8 cellular contexts compared by ENCODE assay signal in the genomic region with DNA sequence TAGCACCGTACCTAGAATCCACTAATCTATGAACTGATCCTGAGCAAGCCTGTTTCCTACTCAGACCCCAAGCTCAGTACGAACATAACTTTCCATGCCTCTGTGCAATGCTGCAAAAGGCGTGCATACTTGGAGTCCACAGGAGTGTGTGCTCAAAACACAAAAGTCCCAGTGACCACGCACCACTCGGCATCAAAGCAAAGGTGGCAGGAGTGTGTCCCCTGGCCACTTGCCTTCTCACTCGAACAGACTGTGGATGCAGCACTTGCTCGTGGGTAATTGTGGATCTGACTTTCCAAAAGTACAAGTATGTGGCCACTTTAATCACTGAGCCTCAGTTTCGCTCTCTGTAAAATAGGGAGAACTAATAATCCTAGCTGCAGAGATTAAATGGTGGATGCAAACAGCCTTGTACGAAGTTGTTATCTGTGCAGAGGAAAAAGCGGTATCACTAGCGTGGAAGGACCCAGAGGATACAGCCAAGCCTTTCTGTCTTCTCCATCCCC. TPM values are rescaled to one million over a fixed set of nuclear protein-coding genes. Genes with fewer than 3 reads are reported as not detected.
DNase-seq lines count a peak whose midpoint lies in the region; ATAC-seq and TF ChIP-seq lines count a peak whose summit lies in the region.

No MANE protein-coding gene starts in this region.

- H3K4me1 ChIP-seq in sigmoid colon: peaks cover 0 to 15% (median 12%) of the 10 kb centered on the region in 4 donors

- no peak for TF ChIP-seq EP300 in sigmoid colon (IDR thresholded peaks at IDR 0.05)

- ATAC-seq in T-helper 17 cell: no peak

- intact Hi-C loops in sigmoid colon (cut with DNase I): loop anchor here (5.0 kb wide), 1 partner anchor 64 kb away; the partner anchor contains the start of gene NSMCE1

- H3K27ac Mint-ChIP-seq in T-helper 17 cell: peak overlapping the region; percentile 99

- no peaks in the 10 kb centered on the region for H3K27me3 ChIP-seq in sigmoid colon

- TF ChIP-seq CTCF in GM12864 (IDR thresholded peaks at IDR 0.05; ENCODE audit: low read depth, low read length, missing control alignments) (no peak), fibroblast of the aortic adventitia (IDR thresholded peaks at IDR 0.05; ENCODE audit: insufficient read depth, low read length) (no peak), sigmoid colon (IDR thresholded peaks at IDR 0.05) (no peak)

- TF ChIP-seq POLR2A in sigmoid colon (IDR thresholded peaks at IDR 0.05): no peak

- H3K9me3 ChIP-seq in T-helper 17 cell (ENCODE audit: control insufficient read depth, low read length, poor library complexity, severe bottlenecking) (no peaks in the 10 kb centered on the region), sigmoid colon (no peaks in the 10 kb centered on the region)

- H3K27ac ChIP-seq in sigmoid colon: peak overlapping the region; percentile 91 to 96 (median 92)

- 41 to 45% methylated on average over 11 of the region's 11 CpGs for WGBS in sigmoid colon, 2 donors

- H3K27me3 Mint-ChIP-seq in T-helper 17 cell: no peaks in the 10 kb centered on the region

- peak overlapping the region; percentile 89 for H3K4me3 ChIP-seq in GM12864 (ENCODE audit: low read depth, low read length)
- peak overlapping the region; percentile 97 for H3K4me3 ChIP-seq in fibroblast of the aortic adventitia (ENCODE audit: low read depth, low read length)
- H3K4me3 ChIP-seq in sigmoid colon: peak overlapping the region; percentile 53 to 67 (median 59)

- H3K36me3 Mint-ChIP-seq in T-helper 17 cell (ENCODE audit: low read depth): peaks cover 2% of the 10 kb centered on the region

- peak overlapping the region; percentile 99 for H3K4me3 Mint-ChIP-seq in T-helper 17 cell

- no peak for DNase-seq in GM12864 (ENCODE audit: low read depth)
- DNase-seq in T-helper 17 cell: no peak
- no peak for DNase-seq in fibroblast of the aortic adventitia (ENCODE audit: low read depth)
- no peak for DNase-seq in sigmoid colon
- DNase-seq in Kasumi-1 (lab: John Stamatoyannopoulos, UW): no peak
- no peak for DNase-seq in stimulated activated naive CD4-positive, alpha-beta T cell treated with Interleukin-2 at 50 U/mL for 16 hours (lab: John Stamatoyannopoulos, UW)
- no peak for DNase-seq in glomerular visceral epithelial cell (ENCODE audit: extremely low spot score)
- no peak for DNase-seq in OCI-M1 (lab: John Stamatoyannopoulos, UW)

- H3K36me3 ChIP-seq in sigmoid colon: no peaks in the 10 kb centered on the region

- peaks cover 41% of the 10 kb centered on the region for H3K4me1 Mint-ChIP-seq in T-helper 17 cell

RNA-seq across cellular contexts. Expression of gene KDM8, which starts 0.3 kb away (rescaled TPM):
- total RNA-seq in T-helper 17 cell (10 to 100 TPM; 11.6 to 11.9 TPM), fibroblast of the aortic adventitia (ENCODE audit: low replicate concordance) (3.3 TPM in 2 replicates), sigmoid colon (1 to 10 TPM; 2.5 to 6.8 (median 3.7) TPM)
- 1 to 10 TPM; 5.1 to 5.4 (median 5.4) TPM for polyA plus RNA-seq in sigmoid colon
